1 cellular context compared by ENCODE assay signal in genomic region chr14:104436741-104437701, GRCh38.
TF ChIP-seq lines count a peak whose summit lies in the region.

No MANE protein-coding gene starts in this region.

TF ChIP-seq in WTC11, 78 proteins besides CTCF, POLR2A, EP300 and RAD21 (continued from another document):
- no peak for TF ChIP-seq PRDM15 (CRISPR knock-in tag; IDR thresholded peaks at IDR 0.05)
- no peak for TF ChIP-seq ZNF317 (CRISPR knock-in tag; IDR thresholded peaks at IDR 0.05; ENCODE audit: borderline replicate concordance, low read depth)
- TF ChIP-seq ZBTB21 (CRISPR knock-in tag; IDR thresholded peaks at IDR 0.05; ENCODE audit: borderline replicate concordance) = no peak
- TF ChIP-seq ZNF263 (CRISPR knock-in tag; IDR thresholded peaks at IDR 0.05; ENCODE audit: low read depth) = no peak
- TF ChIP-seq ZNF396 (CRISPR knock-in tag; IDR thresholded peaks at IDR 0.05; ENCODE audit: borderline replicate concordance) = no peak
- TF ChIP-seq SP1 (CRISPR knock-in tag; conservative IDR thresholded peaks at IDR 0.05) = no peak
- TF ChIP-seq TP53 (CRISPR knock-in tag; IDR thresholded peaks at IDR 0.05) = no peak
- no peak for TF ChIP-seq ZNF219 (CRISPR knock-in tag; IDR thresholded peaks at IDR 0.05; ENCODE audit: borderline replicate concordance)
- TF ChIP-seq FOXJ3 (CRISPR knock-in tag; IDR thresholded peaks at IDR 0.05; ENCODE audit: borderline replicate concordance) = no peak
- TF ChIP-seq PRRX2 (CRISPR knock-in tag; IDR thresholded peaks at IDR 0.05) = no peak
